In the genomic region with DNA sequence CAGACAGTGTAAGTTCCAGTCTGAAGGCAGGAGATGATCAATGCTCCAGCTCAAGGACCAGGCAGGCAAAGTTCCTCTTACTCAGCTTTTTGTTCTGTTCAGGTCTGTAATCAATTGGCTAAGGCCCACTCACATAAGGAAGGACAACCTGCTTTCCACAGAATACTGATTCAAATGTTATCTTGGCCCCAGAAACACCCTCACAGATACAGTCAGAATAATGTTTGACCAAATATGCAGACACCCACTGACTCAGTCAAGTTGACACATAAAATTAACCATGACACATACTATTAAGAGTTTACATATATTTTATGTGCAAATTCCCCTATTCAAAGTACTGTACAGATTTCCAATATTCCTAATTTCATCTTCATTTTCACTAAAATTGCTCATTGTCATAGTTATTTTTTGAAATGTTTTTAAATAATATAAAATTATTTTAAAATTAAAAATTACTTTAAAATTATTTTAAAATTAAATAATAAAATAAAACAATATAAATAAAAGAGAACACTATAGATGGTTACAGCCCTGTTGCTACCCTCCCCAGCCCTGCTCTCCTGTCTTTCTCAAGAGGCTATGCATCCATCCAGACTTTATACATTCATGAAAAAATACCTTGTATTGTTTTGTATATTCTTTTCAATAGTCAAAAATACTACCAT, we compare ENCODE assay signal across 23 cellular contexts.
"Had no signal": no experiment of that assay in that cellular context is flagged by ENCODE, and none has a peak within 500 bp of the region (broad histone marks: within the 10 kb centered on the region; RNA-seq: fewer than 3 reads in every experiment).

No MANE protein-coding gene starts in this region.

- H3K27me3 Mint-ChIP-seq: activated naive CD8-positive, alpha-beta T cell treated with anti-CD3 and anti-CD28 coated beads, Interleukin-2, amount 10 ng/mL, durations not matched to agents 7 days and 5 days had no signal

- H3K4me3 Mint-ChIP-seq: activated naive CD4-positive, alpha-beta T cell treated with anti-CD3 and anti-CD28 coated beads for 36 hours; activated naive CD8-positive, alpha-beta T cell treated with anti-CD3 and anti-CD28 coated beads, Interleukin-2, amount 10 ng/mL, durations not matched to agents 7 days and 5 days; memory B cell; nephron progenitor cell; T-helper 1 cell treated with Interleukin-12 subunit alpha and Interleukin-12 subunit beta and Interleukin-4 antibody, amounts not matched to agents 30 μg/mL and 1 μg/mL, for 36 hours had no signal

- H3K36me3 ChIP-seq: cardiac muscle cell, gastrocnemius medialis, pancreas, right atrium auricular region, upper lobe of right lung had no signal

- H3K9me3 ChIP-seq: gastrocnemius medialis, pancreas, psoas muscle, upper lobe of right lung had no signal

- H3K4me1 ChIP-seq: gastrocnemius medialis, pancreas, psoas muscle, right atrium auricular region, upper lobe of right lung had no signal

- DNase-seq: activated CD4-positive, alpha-beta T cell treated with anti-CD3 and anti-CD28 coated beads for 4 hours; activated CD4-positive, alpha-beta T cell treated with anti-CD3 and anti-CD28 coated beads, Interleukin-2, amount 50 U/mL, for 48 hours; activated CD4-positive, CD25-positive, alpha-beta regulatory T cell; activated effector memory CD4-positive, alpha-beta T cell treated with Interleukin-2 at 50 U/mL for 16 hours; activated naive CD4-positive, alpha-beta T cell treated with anti-CD3 and anti-CD28 coated beads for 36 hours; activated naive CD8-positive, alpha-beta T cell treated with anti-CD3 and anti-CD28 coated beads, Interleukin-2, amount 10 ng/mL, durations not matched to agents 7 days and 5 days; activated T-cell treated with anti-CD3 and anti-CD28 coated beads, Interleukin-2, amount 50 U/mL, for 48 hours; amygdala; gastrocnemius medialis; hippocampal formation; left cardiac atrium; nephron progenitor cell; pancreas; psoas muscle; stimulated activated CD4-positive, alpha-beta T cell treated with anti-CD3 and anti-CD28 coated beads, Interleukin-12 subunit alpha, Interleukin-12 subunit beta, amount 100 ng/mL, for 4 hours; stimulated activated CD4-positive, alpha-beta T cell treated with anti-CD3 and anti-CD28 coated beads, Interleukin-4, amount 100 ng/mL, for 4 hours; stimulated activated naive CD8-positive, alpha-beta T cell treated with anti-CD3 and anti-CD28 coated beads, Interleukin-15, Interleukin-2, amounts not matched to agents 100 U/mL and 50 U/mL, for 24 hours; T1000; upper lobe of right lung had no signal

- H3K27ac ChIP-seq: cardiac muscle cell, gastrocnemius medialis, pancreas, psoas muscle, right atrium auricular region, upper lobe of right lung had no signal

- H3K27me3 ChIP-seq: cardiac muscle cell, gastrocnemius medialis, pancreas, right atrium auricular region, upper lobe of right lung had no signal

- H3K4me1 Mint-ChIP-seq: activated naive CD8-positive, alpha-beta T cell treated with anti-CD3 and anti-CD28 coated beads, Interleukin-2, amount 10 ng/mL, durations not matched to agents 7 days and 5 days; memory B cell had no signal

- H3K4me3 ChIP-seq: cardiac muscle cell, gastrocnemius medialis, pancreas, psoas muscle, right atrium auricular region, upper lobe of right lung had no signal

- H3K27ac Mint-ChIP-seq: activated naive CD4-positive, alpha-beta T cell treated with anti-CD3 and anti-CD28 coated beads for 36 hours; memory B cell; nephron progenitor cell; T-helper 1 cell treated with Interleukin-12 subunit alpha and Interleukin-12 subunit beta and Interleukin-4 antibody, amounts not matched to agents 30 μg/mL and 1 μg/mL, for 36 hours had no signal
